6 cellular contexts compared by ENCODE assay signal in the genomic region with DNA sequence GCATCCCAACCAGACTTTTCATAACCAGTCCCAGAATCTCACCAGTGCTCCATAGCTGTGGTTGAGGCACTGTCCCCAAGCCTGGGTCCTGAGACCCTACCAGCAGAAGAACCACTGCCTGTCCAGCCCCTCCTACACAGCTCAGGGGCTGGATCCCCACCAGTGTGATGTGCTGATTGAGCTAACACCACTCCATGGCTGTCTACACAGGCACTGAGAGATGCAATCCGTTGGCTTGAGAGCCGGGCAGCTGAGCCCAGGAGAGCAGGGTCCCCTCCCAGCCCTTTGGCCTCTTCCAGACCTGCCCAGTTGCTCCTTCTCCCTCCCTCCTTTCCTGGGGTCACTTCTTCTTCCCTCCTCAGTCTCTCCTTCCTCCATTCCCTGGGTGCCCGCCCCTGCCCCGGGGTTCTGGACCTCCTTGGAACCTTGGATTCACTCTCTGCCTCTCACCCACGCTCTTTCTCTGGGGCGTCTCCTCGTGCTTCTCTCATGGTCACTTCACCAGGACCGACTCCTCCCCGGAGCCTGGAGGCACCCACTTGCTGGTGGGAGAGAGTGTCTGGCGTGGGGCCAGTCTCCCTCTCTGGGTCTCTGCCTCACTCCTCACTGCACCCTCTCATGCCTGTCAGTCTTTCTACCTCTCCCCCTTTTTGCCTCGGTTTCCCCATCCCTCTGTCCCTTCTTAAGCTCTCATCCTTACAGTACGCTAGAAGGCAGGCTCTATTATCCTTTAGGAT. TPM values are rescaled to one million over a fixed set of nuclear protein-coding genes. Genes with fewer than 3 reads are reported as not detected.
DNase-seq lines count a peak whose midpoint lies in the region; ATAC-seq, FAIRE-seq and TF ChIP-seq lines count a peak whose summit lies in the region.

No MANE protein-coding gene starts in this region.

- no peaks in the 10 kb centered on the region for H3K27me3 ChIP-seq in suprapubic skin

- FAIRE-seq in A549 (lab: Jason Lieb, UNC) (no peak), GM12891 (lab: Jason Lieb, UNC) (no peak)

- intact Hi-C loops in left cardiac atrium (cut with DNase I) = no loop called here

- no peak for DNase-seq in A549 (ENCODE audit: low read depth in 1 of 2, low spot score in 1 of 2)
- DNase-seq in RWPE1 (ENCODE audit: low spot score) = no peak
- no peak for DNase-seq in left cardiac atrium
- peak in 1 of 2 donors; percentile 87 for DNase-seq in suprapubic skin (ENCODE audit: low spot score in 2 of 2)
- no peak for DNase-seq in NCI-H524 (lab: John Stamatoyannopoulos, UW)
- no peak for DNase-seq in GM12891 (ENCODE audit: insufficient read length, low spot score)

- no peak for TF ChIP-seq RAD21 in A549 (conservative IDR thresholded peaks at IDR 0.05 in 1 of 2, IDR thresholded peaks at IDR 0.05 in 1 of 2)

- WGBS in A549 (ENCODE audit: missing lambda C conversion rate) = 84% methylated on average over 12 of the region's 12 CpGs
- 31% methylated on average over 12 of the region's 12 CpGs for WGBS in suprapubic skin

- POLR2A ChIA-PET in A549 (lab: Yijun Ruan, JAX) = interaction anchor here (0.6 to 1.5 kb wide), 3 partner anchors 36 to 48 kb away, joined by 3 to 4 read pairs (median 3); partner anchors contain the start of genes FAM89B and ZNRD2
- POLR2A ChIA-PET in RWPE1 (lab: Yijun Ruan, JAX; ENCODE audit: low non-redundant PET) = no interaction called here

- TF ChIP-seq CTCF in A549 (IDR thresholded peaks at IDR 0.05) (no peak), RWPE1 (conservative IDR thresholded peaks at IDR 0.05; ENCODE audit: low read depth) (no peak), suprapubic skin (IDR thresholded peaks at IDR 0.05) (no peak)

- CTCF ChIA-PET in A549 (lab: Yijun Ruan, JAX) (interaction anchor here (1.2 to 5.0 kb wide), 5 partner anchors 15 to 48 kb away, joined by 3 to 33 read pairs (median 8); partner anchors contain the start of genes FAM89B and ZNRD2), RWPE1 (lab: Yijun Ruan, JAX) (no interaction called here)

- H3K9me3 ChIP-seq in A549 (no peaks in the 10 kb centered on the region), suprapubic skin (no peaks in the 10 kb centered on the region)

- peak; percentile 22 to 27; a peak in 4 of 6 replicates for ATAC-seq in A549
- ATAC-seq in left cardiac atrium = peak; percentile 6 to 25

- H3K4me3 ChIP-seq in A549 (peak overlapping the region; percentile 17; the same call in 1 of the 3 replicates), suprapubic skin (peak overlapping the region; percentile 85)

- no peak for TF ChIP-seq POLR2A in A549 (IDR thresholded peaks at IDR 0.05; ENCODE audit: low read length)
- TF ChIP-seq POLR2A in suprapubic skin (IDR thresholded peaks at IDR 0.05) = no peak
- no peak for TF ChIP-seq POLR2A in GM12891 (IDR thresholded peaks at IDR 0.05; ENCODE audit: low read depth, low read length)

- TF ChIP-seq EP300 in A549 (IDR thresholded peaks at IDR 0.05) (no peak), suprapubic skin (IDR thresholded peaks at IDR 0.05) (no peak)

- peak overlapping the region in 1 of 2 experiments; percentile 99; a peak in 3 of 6 replicates for H3K27ac ChIP-seq in A549
- peak overlapping the region; percentile 77 for H3K27ac ChIP-seq in RWPE1
- peak overlapping the region; percentile 59 for H3K27ac ChIP-seq in suprapubic skin

- peaks cover 28% of the 10 kb centered on the region for H3K36me3 ChIP-seq in suprapubic skin

- H3K4me2 ChIP-seq in A549 = peak overlapping the region; percentile 58

- peaks cover 18% of the 10 kb centered on the region for H3K4me1 ChIP-seq in A549
- peaks cover 23% of the 10 kb centered on the region for H3K4me1 ChIP-seq in suprapubic skin

TF ChIP-seq in A549, 52 proteins besides CTCF, POLR2A, EP300 and RAD21 (continues in another document):
- TF ChIP-seq TFCP2L1 (CRISPR knock-in tag; IDR thresholded peaks at IDR 0.05) (no peak), RARB (CRISPR knock-in tag; IDR thresholded peaks at IDR 0.05) (no peak), MAZ (IDR thresholded peaks at IDR 0.05; ENCODE audit: borderline replicate concordance, low read depth, low read length) (no peak), ATOH8 (CRISPR knock-in tag; IDR thresholded peaks at IDR 0.05; ENCODE audit: low read depth) (no peak), HOXA7 (CRISPR knock-in tag; IDR thresholded peaks at IDR 0.05) (no peak), CBX2 (IDR thresholded peaks at IDR 0.05; ENCODE audit: borderline replicate concordance, low read depth) (no peak), GATA3 (IDR thresholded peaks at IDR 0.05; ENCODE audit: borderline replicate concordance) (no peak), SREBF2 (IDR thresholded peaks at IDR 0.05) (no peak), NFE2L2 (conservative IDR thresholded peaks at IDR 0.05; ENCODE audit: low read length) (no peak)

TF ChIP-seq in GM12891, 5 proteins besides CTCF, POLR2A, EP300 and RAD21:
- TF ChIP-seq POLR2AphosphoS5 (IDR thresholded peaks at IDR 0.05; ENCODE audit: low read depth, low read length) = no peak

RNA-seq across cellular contexts. Expression of gene SCYL1, which starts 0.7 kb away (rescaled TPM):
- polyA plus RNA-seq in A549 (2011; rRNA removed) = 30.8 and 33.6 TPM in 2 replicates
- 88.0 and 105 TPM in 2 replicates for polyA plus RNA-seq in A549 (2012; cell fraction: cytosol; rRNA removed)
- polyA plus RNA-seq in A549 (2012; cell fraction: nucleus; rRNA removed) = 125 and 152 TPM in 2 replicates
- polyA plus RNA-seq in A549 (2017; fragmentation: RNase III; extraction: RNeasy Plus Mini Kit Qiagen cat#74134 plus additional on column Dnase treatment) = 41.8 to 46.8 TPM (median 45.9 TPM) in 3 replicates
- polyA minus RNA-seq in A549 (2011; rRNA and poly(A)+ RNA removed) = 39.1 and 43.6 TPM in 2 replicates
- 10 to 100 TPM; 51.5 to 67.3 TPM for total RNA-seq in left cardiac atrium
- 10 to 100 TPM; 63.2 to 83.6 (median 78.4) TPM for total RNA-seq in suprapubic skin
- polyA plus RNA-seq in GM12891 (2012; ENCODE audit: low read depth, missing spikeins) = 33.4 TPM

RNA-seq across cellular contexts. Expression of gene MALAT1, which starts 25.3 kb away (rescaled TPM):
- polyA plus RNA-seq in A549 (2011; rRNA removed) = 1,041 and 1,340 TPM in 2 replicates
- polyA plus RNA-seq in A549 (2012; cell fraction: cytosol; rRNA removed) = 24.8 and 29.0 TPM in 2 replicates
- 215 and 608 TPM in 2 replicates for polyA plus RNA-seq in A549 (2012; cell fraction: nucleus; rRNA removed)
- polyA plus RNA-seq in A549 (2017; fragmentation: RNase III; extraction: RNeasy Plus Mini Kit Qiagen cat#74134 plus additional on column Dnase treatment) = 167 to 203 TPM (median 188 TPM) in 3 replicates
- polyA minus RNA-seq in A549 (2011; rRNA and poly(A)+ RNA removed) = 10,326 and 11,734 TPM in 2 replicates
- total RNA-seq in left cardiac atrium = 1,000 to 10,000 TPM; 4,098 to 7,342 TPM
- over 10,000 TPM; 10,207 to 42,728 (median 11,538) TPM for total RNA-seq in suprapubic skin
- 839 TPM for polyA plus RNA-seq in GM12891 (2012; ENCODE audit: low read depth, missing spikeins)

RNA-seq across cellular contexts. Expression of gene LTBP3, which starts 34.0 kb away (rescaled TPM):
- polyA plus RNA-seq in A549 (2011; rRNA removed) = 28.6 and 39.9 TPM in 2 replicates
- polyA plus RNA-seq in A549 (2012; cell fraction: cytosol; rRNA removed) = 130 and 136 TPM in 2 replicates
- polyA plus RNA-seq in A549 (2012; cell fraction: nucleus; rRNA removed) = 715 and 951 TPM in 2 replicates
- polyA plus RNA-seq in A549 (2017; fragmentation: RNase III; extraction: RNeasy Plus Mini Kit Qiagen cat#74134 plus additional on column Dnase treatment) = 107 to 134 TPM (median 123 TPM) in 3 replicates
- 25.4 and 44.5 TPM in 2 replicates for polyA minus RNA-seq in A549 (2011; rRNA and poly(A)+ RNA removed)
- 10 to 100 TPM; 85.6 to 96.2 TPM for total RNA-seq in left cardiac atrium
- 10 to 100 TPM; 65.1 to 86.7 (median 71.0) TPM for total RNA-seq in suprapubic skin
- 14.6 TPM for polyA plus RNA-seq in GM12891 (2012; ENCODE audit: low read depth, missing spikeins)

RNA-seq across cellular contexts. Expression of gene ZNRD2, which starts 46.1 kb away (rescaled TPM):
- polyA plus RNA-seq in A549 (2011; rRNA removed) (28.2 and 32.3 TPM in 2 replicates), A549 (2017; fragmentation: RNase III; extraction: RNeasy Plus Mini Kit Qiagen cat#74134 plus additional on column Dnase treatment) (66.1 to 68.2 TPM (median 68.1 TPM) in 3 replicates)
- polyA plus RNA-seq in A549 (2012; cell fraction: cytosol; rRNA removed) = 114 and 117 TPM in 2 replicates
- polyA plus RNA-seq in A549 (2012; cell fraction: nucleus; rRNA removed) = 107 and 125 TPM in 2 replicates
- 8.1 and 14.2 TPM in 2 replicates for polyA minus RNA-seq in A549 (2011; rRNA and poly(A)+ RNA removed)
- total RNA-seq in left cardiac atrium (10 to 100 TPM; 24.6 to 35.0 TPM), suprapubic skin (10 to 100 TPM; 60.9 to 97.4 (median 77.9) TPM)
- 48.7 TPM for polyA plus RNA-seq in GM12891 (2012; ENCODE audit: low read depth, missing spikeins)

RNA-seq across cellular contexts. Expression of gene FAM89B, which starts 48.2 kb away (rescaled TPM):
- 13.5 and 16.9 TPM in 2 replicates for polyA plus RNA-seq in A549 (2011; rRNA removed)
- polyA plus RNA-seq in A549 (2012; cell fraction: cytosol; rRNA removed) = 35.2 and 57.6 TPM in 2 replicates
- polyA plus RNA-seq in A549 (2012; cell fraction: nucleus; rRNA removed) = 51.4 and 59.1 TPM in 2 replicates
- 18.6 to 23.9 TPM (median 23.1 TPM) in 3 replicates for polyA plus RNA-seq in A549 (2017; fragmentation: RNase III; extraction: RNeasy Plus Mini Kit Qiagen cat#74134 plus additional on column Dnase treatment)
- polyA minus RNA-seq in A549 (2011; rRNA and poly(A)+ RNA removed) = 8.3 and 16.3 TPM in 2 replicates
- total RNA-seq in left cardiac atrium = 10 to 100 TPM; 33.5 to 34.5 TPM
- total RNA-seq in suprapubic skin = 100 to 1,000 TPM in 1 of 4 donors, 10 to 100 TPM in 3; 45.2 to 103 (median 72.0) TPM
- polyA plus RNA-seq in GM12891 (2012; ENCODE audit: low read depth, missing spikeins) = 18.3 TPM
